ENCODE assay signal across 1 cellular context in the genomic region with DNA sequence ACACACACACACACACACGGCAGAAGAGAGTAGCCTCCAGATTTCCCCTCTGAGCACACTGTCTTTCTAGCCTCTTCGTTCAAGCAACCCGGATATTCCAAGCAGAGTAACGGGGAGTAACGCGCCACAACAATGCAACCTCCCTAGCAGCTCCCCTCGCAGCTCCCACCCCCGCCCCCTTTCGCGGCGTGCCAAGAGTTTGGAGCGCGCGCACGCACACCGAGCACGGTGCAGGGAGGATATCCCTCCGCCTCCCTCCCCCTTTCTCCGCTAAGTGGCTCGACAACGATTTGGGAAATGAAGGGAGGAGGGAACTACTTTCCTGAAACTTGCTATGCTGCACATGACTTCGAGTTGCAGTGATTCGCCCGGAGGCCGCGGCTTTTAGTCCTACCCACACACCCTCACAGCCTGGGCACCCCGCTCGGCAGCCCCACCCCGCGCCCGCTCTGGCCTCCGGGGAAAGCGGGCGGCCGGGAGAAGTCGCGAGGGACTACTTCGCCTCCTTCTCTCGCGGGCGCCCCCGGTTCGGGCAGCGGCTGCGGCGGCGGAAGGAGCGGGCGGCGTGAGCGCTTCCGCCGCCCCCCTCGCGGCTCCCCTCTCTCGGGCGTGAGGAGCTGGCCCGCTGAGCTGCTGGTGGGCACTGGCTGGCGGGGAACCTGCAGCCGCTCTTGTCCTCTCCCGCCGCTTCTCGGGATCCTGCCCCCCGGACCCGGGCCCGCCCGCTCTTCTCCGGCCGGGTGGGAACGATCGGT.
TF ChIP-seq lines count a peak whose summit lies in the region.

No MANE protein-coding gene starts in this region.

TF ChIP-seq in HepG2, 621 proteins besides CTCF, POLR2A, EP300 and RAD21 (continued from another document and continues in another):
- no peak for TF ChIP-seq KLF6 (CRISPR knock-in tag; IDR thresholded peaks at IDR 0.05)
- TF ChIP-seq ZNF605 (CRISPR knock-in tag; IDR thresholded peaks at IDR 0.05), result no peak
- no peak for TF ChIP-seq ZNF776 (CRISPR knock-in tag; IDR thresholded peaks at IDR 0.05)
- TF ChIP-seq MYC (CRISPR knock-in tag; IDR thresholded peaks at IDR 0.05; ENCODE audit: borderline replicate concordance), result peak; percentile 63
- TF ChIP-seq GTF2F1 (IDR thresholded peaks at IDR 0.05; ENCODE audit: low read length), result no peak
- no peak for TF ChIP-seq NFRKB (IDR thresholded peaks at IDR 0.05)
- TF ChIP-seq BCL3 (CRISPR knock-in tag; IDR thresholded peaks at IDR 0.05), result no peak
- TF ChIP-seq EHMT2 (IDR thresholded peaks at IDR 0.05; ENCODE audit: borderline replicate concordance, low read depth, low read length), result no peak
- no peak; the same call in 1 of the 2 replicates for TF ChIP-seq ZNF510 (CRISPR knock-in tag; IDR thresholded peaks at IDR 0.05; ENCODE audit: low read depth)
- TF ChIP-seq ZFP36L1 (CRISPR knock-in tag; IDR thresholded peaks at IDR 0.05), result no peak
- TF ChIP-seq ZKSCAN1 (IDR thresholded peaks at IDR 0.05; ENCODE audit: low read length), result no peak
- no peak for TF ChIP-seq KMT2A (CRISPR knock-in tag; IDR thresholded peaks at IDR 0.05)
- TF ChIP-seq, protein P1, sequence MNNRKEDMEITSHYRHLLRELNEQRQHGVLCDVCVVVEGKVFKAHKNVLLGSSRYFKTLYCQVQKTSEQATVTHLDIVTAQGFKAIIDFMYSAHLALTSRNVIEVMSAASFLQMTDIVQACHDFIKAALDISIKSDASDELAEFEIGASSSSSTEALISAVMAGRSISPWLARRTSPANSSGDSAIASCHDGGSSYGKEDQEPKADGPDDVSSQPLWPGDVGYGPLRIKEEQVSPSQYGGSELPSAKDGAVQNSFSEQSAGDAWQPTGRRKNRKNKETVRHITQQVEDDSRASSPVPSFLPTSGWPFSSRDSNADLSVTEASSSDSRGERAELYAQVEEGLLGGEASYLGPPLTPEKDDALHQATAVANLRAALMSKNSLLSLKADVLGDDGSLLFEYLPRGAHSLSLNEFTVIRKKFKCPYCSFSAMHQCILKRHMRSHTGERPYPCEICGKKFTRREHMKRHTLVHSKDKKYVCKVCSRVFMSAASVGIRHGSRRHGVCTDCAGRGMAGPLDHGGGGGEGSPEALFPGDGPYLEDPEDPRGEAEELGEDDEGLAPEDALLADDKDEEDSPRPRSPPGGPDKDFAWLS (CRISPR knock-in tag; IDR thresholded peaks at IDR 0.05; ENCODE audit: borderline replicate concordance), result no peak
- no peak for TF ChIP-seq MEF2D (CRISPR knock-in tag; IDR thresholded peaks at IDR 0.05)
- TF ChIP-seq EED (CRISPR knock-in tag; IDR thresholded peaks at IDR 0.05), result no peak
- TF ChIP-seq, protein P2, sequence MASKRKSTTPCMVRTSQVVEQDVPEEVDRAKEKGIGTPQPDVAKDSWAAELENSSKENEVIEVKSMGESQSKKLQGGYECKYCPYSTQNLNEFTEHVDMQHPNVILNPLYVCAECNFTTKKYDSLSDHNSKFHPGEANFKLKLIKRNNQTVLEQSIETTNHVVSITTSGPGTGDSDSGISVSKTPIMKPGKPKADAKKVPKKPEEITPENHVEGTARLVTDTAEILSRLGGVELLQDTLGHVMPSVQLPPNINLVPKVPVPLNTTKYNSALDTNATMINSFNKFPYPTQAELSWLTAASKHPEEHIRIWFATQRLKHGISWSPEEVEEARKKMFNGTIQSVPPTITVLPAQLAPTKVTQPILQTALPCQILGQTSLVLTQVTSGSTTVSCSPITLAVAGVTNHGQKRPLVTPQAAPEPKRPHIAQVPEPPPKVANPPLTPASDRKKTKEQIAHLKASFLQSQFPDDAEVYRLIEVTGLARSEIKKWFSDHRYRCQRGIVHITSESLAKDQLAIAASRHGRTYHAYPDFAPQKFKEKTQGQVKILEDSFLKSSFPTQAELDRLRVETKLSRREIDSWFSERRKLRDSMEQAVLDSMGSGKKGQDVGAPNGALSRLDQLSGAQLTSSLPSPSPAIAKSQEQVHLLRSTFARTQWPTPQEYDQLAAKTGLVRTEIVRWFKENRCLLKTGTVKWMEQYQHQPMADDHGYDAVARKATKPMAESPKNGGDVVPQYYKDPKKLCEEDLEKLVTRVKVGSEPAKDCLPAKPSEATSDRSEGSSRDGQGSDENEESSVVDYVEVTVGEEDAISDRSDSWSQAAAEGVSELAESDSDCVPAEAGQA (IDR thresholded peaks at IDR 0.05; ENCODE audit: low read depth), result no peak; the same call in 1 of the 2 replicates
- TF ChIP-seq, protein P2 (CRISPR knock-in tag; IDR thresholded peaks at IDR 0.05; ENCODE audit: borderline replicate concordance), result no peak
- TF ChIP-seq DNMT3B (CRISPR knock-in tag; conservative IDR thresholded peaks at IDR 0.05), result no peak
- peak; percentile 86 for TF ChIP-seq GMEB1 (CRISPR knock-in tag; IDR thresholded peaks at IDR 0.05; ENCODE audit: borderline replicate concordance)
- TF ChIP-seq, protein P3, sequence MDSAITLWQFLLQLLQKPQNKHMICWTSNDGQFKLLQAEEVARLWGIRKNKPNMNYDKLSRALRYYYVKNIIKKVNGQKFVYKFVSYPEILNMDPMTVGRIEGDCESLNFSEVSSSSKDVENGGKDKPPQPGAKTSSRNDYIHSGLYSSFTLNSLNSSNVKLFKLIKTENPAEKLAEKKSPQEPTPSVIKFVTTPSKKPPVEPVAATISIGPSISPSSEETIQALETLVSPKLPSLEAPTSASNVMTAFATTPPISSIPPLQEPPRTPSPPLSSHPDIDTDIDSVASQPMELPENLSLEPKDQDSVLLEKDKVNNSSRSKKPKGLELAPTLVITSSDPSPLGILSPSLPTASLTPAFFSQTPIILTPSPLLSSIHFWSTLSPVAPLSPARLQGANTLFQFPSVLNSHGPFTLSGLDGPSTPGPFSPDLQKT (CRISPR knock-in tag; IDR thresholded peaks at IDR 0.05; ENCODE audit: borderline replicate concordance), result 0 out of 2 replicates have a peak, but pooled peaks have one; percentile 29
- TF ChIP-seq ZNF335 (CRISPR knock-in tag; IDR thresholded peaks at IDR 0.05), result no peak
- no peak for TF ChIP-seq ARID2 (CRISPR knock-in tag; IDR thresholded peaks at IDR 0.05; ENCODE audit: borderline replicate concordance)
- no peak for TF ChIP-seq ZFYVE20 (CRISPR knock-in tag; IDR thresholded peaks at IDR 0.05; ENCODE audit: borderline replicate concordance, low read depth)
- no peak for TF ChIP-seq PCBP2 (optimal IDR thresholded peaks at IDR 0.05; ENCODE audit: low read depth, low read length, poor library complexity, severe bottlenecking)
- TF ChIP-seq, protein P4, sequence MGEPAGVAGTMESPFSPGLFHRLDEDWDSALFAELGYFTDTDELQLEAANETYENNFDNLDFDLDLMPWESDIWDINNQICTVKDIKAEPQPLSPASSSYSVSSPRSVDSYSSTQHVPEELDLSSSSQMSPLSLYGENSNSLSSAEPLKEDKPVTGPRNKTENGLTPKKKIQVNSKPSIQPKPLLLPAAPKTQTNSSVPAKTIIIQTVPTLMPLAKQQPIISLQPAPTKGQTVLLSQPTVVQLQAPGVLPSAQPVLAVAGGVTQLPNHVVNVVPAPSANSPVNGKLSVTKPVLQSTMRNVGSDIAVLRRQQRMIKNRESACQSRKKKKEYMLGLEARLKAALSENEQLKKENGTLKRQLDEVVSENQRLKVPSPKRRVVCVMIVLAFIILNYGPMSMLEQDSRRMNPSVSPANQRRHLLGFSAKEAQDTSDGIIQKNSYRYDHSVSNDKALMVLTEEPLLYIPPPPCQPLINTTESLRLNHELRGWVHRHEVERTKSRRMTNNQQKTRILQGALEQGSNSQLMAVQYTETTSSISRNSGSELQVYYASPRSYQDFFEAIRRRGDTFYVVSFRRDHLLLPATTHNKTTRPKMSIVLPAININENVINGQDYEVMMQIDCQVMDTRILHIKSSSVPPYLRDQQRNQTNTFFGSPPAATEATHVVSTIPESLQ (CRISPR knock-in tag; conservative IDR thresholded peaks at IDR 0.05), result no peak
- no peak for TF ChIP-seq NR2F1 (CRISPR knock-in tag; IDR thresholded peaks at IDR 0.05)
- TF ChIP-seq CERS6 (CRISPR knock-in tag; IDR thresholded peaks at IDR 0.05), result no peak
- no peak for TF ChIP-seq RNF219 (CRISPR knock-in tag; IDR thresholded peaks at IDR 0.05)
- TF ChIP-seq BATF2 (CRISPR knock-in tag; IDR thresholded peaks at IDR 0.05), result peak; percentile 66; the same call in 1 of the 2 replicates
- TF ChIP-seq ZSCAN31 (CRISPR knock-in tag; IDR thresholded peaks at IDR 0.05; ENCODE audit: low read depth), result no peak
- TF ChIP-seq ZNF574 (CRISPR knock-in tag; IDR thresholded peaks at IDR 0.05), result peak; percentile 30; the same call in 1 of the 2 replicates
- TF ChIP-seq TRIM24 (CRISPR knock-in tag; IDR thresholded peaks at IDR 0.05), result no peak
- no peak for TF ChIP-seq KAT2B (IDR thresholded peaks at IDR 0.05; ENCODE audit: borderline replicate concordance, low read depth, low read length)
- no peak for TF ChIP-seq ZBTB38 (CRISPR knock-in tag; IDR thresholded peaks at IDR 0.05)
